In the genomic region with DNA sequence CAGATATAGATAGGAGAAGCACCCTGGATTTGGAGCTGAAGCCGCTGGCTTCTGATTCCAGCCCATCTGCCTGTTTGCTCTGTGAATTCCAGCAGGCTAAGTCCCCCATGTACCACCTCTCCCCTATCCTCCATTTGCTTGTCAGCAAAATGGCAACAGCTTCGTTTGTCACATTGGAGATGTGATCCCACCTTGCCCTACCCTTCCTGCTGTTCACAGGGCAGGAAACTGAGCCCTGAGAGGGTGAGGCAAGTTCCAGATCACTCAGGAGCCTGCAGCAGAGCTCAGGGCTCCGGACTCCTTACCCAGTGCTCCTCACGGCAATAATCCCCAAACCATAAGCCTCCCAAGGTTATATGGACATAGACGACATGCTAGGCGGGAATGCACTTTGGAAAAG, we compare ENCODE assay signal across 8 cellular contexts. TPM values are rescaled to one million over a fixed set of nuclear protein-coding genes. Genes with fewer than 3 reads are reported as not detected.
DNase-seq lines count a peak whose midpoint lies in the region; TF ChIP-seq lines count a peak whose summit lies in the region.

No MANE protein-coding gene starts in this region.

- WGBS in thymus, result 88% methylated on average over 6 of the region's 6 CpGs

- H3K4me3 ChIP-seq in ascending aorta, result no peak overlapping the region
- no peak overlapping the region for H3K4me3 ChIP-seq in thymus (ENCODE audit: low read length)

- H3K4me1 Mint-ChIP-seq in activated naive CD4-positive, alpha-beta T cell treated with anti-CD3 and anti-CD28 coated beads for 36 hours (ENCODE audit: low read depth), result peaks cover 93% of the 10 kb centered on the region
- H3K4me1 Mint-ChIP-seq in mesothelial cell of epicardium, result peaks cover 90% of the 10 kb centered on the region

- H3K4me3 Mint-ChIP-seq in activated naive CD4-positive, alpha-beta T cell treated with anti-CD3 and anti-CD28 coated beads for 36 hours, result no peak overlapping the region
- peak overlapping the region; percentile 30 for H3K4me3 Mint-ChIP-seq in mesothelial cell of epicardium

- DNase-seq in activated naive CD4-positive, alpha-beta T cell treated with anti-CD3 and anti-CD28 coated beads for 36 hours, result no peak
- DNase-seq in activated naive CD4-positive, alpha-beta T cell (lab: John Stamatoyannopoulos, UW), result no peak
- DNase-seq in ascending aorta (ENCODE audit: low spot score in 2 of 2) (no peak), mesothelial cell of epicardium (ENCODE audit: low spot score in 2 of 2, unreplicated experiment in 2 of 2) (no peak), NCI-H2227 treated with DMSO at 0.1 percent for 48 hours (lab: John Stamatoyannopoulos, UW) (no peak), NCI-H2171 (lab: John Stamatoyannopoulos, UW) (no peak), NCI-H345 treated with DMSO at 0.1 percent for 48 hours (lab: John Stamatoyannopoulos, UW; ENCODE audit: unreplicated experiment) (no peak)

- H3K27ac Mint-ChIP-seq in activated naive CD4-positive, alpha-beta T cell treated with anti-CD3 and anti-CD28 coated beads for 36 hours, result peak overlapping the region; percentile 43
- peak overlapping the region; percentile 97 for H3K27ac Mint-ChIP-seq in mesothelial cell of epicardium

- H3K27ac ChIP-seq in ascending aorta (peak overlapping the region; percentile 92 to 93), thymus (ENCODE audit: low read depth) (peak overlapping the region; percentile 77)

- H3K27me3 Mint-ChIP-seq in activated naive CD4-positive, alpha-beta T cell treated with anti-CD3 and anti-CD28 coated beads for 36 hours (ENCODE audit: low read depth), result no peaks in the 10 kb centered on the region
- no peaks in the 10 kb centered on the region for H3K27me3 Mint-ChIP-seq in mesothelial cell of epicardium (ENCODE audit: low read depth)

- peaks cover 0 to 4% of the 10 kb centered on the region in 2 donors for H3K36me3 ChIP-seq in ascending aorta
- peaks cover 23% of the 10 kb centered on the region for H3K36me3 ChIP-seq in thymus (ENCODE audit: control insufficient read depth, insufficient read depth)

- intact Hi-C loops in activated naive CD4-positive, alpha-beta T cell treated with anti-CD3 and anti-CD28 coated beads for 36 hours (cut with micrococcal nuclease), result loop anchor here (1.0 kb wide), 1 partner anchor 11 kb away; no protein-coding TSS in a partner anchor
- intact Hi-C loops in ascending aorta (cut with DNase I), result loop anchor here (5.0 to 10.0 kb wide), 3 partner anchors 481 to 1404 kb away; a partner anchor contains a TSS

- peaks cover 44% of the 10 kb centered on the region for H3K36me3 Mint-ChIP-seq in activated naive CD4-positive, alpha-beta T cell treated with anti-CD3 and anti-CD28 coated beads for 36 hours (ENCODE audit: low read depth)
- H3K36me3 Mint-ChIP-seq in mesothelial cell of epicardium, result peaks cover 32% of the 10 kb centered on the region

- H3K27me3 ChIP-seq in ascending aorta (no peaks in the 10 kb centered on the region), thymus (ENCODE audit: control insufficient read depth, insufficient read depth) (no peaks in the 10 kb centered on the region)

- TF ChIP-seq CTCF in ascending aorta (IDR thresholded peaks at IDR 0.05) (no peak), mesothelial cell of epicardium (IDR thresholded peaks at IDR 0.05; ENCODE audit: unreplicated experiment) (no peak)

- no peaks in the 10 kb centered on the region for H3K9me3 Mint-ChIP-seq in activated naive CD4-positive, alpha-beta T cell treated with anti-CD3 and anti-CD28 coated beads for 36 hours
- no peaks in the 10 kb centered on the region for H3K9me3 Mint-ChIP-seq in mesothelial cell of epicardium

- CTCF ChIA-PET in activated naive CD4-positive, alpha-beta T cell treated with anti-CD3 and anti-CD28 coated beads for 36 hours (lab: Charles Lee), result interaction anchor here (0.8 to 1.4 kb wide), 5 partner anchors 9 to 130 kb away, joined by 3 to 6 read pairs (median 3); no protein-coding TSS in a partner anchor

- H3K4me1 ChIP-seq in ascending aorta, result peaks cover 46 to 67% of the 10 kb centered on the region in 2 donors
- peaks cover 43% of the 10 kb centered on the region for H3K4me1 ChIP-seq in thymus (ENCODE audit: control insufficient read depth, insufficient read depth, low read length)

- H3K9me3 ChIP-seq in ascending aorta (no peaks in the 10 kb centered on the region), thymus (ENCODE audit: control insufficient read depth) (no peaks in the 10 kb centered on the region)

RNA-seq across cellular contexts. Expression of a gene that starts 14.9 kb away (rescaled TPM):
- 10 to 100 TPM; 21.2 to 22.7 TPM for total RNA-seq in activated naive CD4-positive, alpha-beta T cell treated with anti-CD3 and anti-CD28 coated beads for 36 hours
- total RNA-seq in ascending aorta (15.5 TPM), mesothelial cell of epicardium (786 to 841 TPM (median 827 TPM) in 3 replicates)
- polyA plus RNA-seq in thymus, result 15.9 TPM

Comparison
In these comparisons a context has a peak if more than half of its experiments do, and no peak if none do; other contexts are left out.
1. RNA of a gene that starts 14.9 kb away (total RNA-seq): 786 to 841 TPM in mesothelial cell of epicardium; 21.2 to 22.7 TPM in activated naive CD4-positive, alpha-beta T cell treated with anti-CD3 and anti-CD28 coated beads for 36 hours and 15.5 TPM in ascending aorta (single experiment); every median in the first group is over 10 times any median in the second.